ENCODE assay signal across 16 cellular contexts in genomic region chr3:121692010-121692699, GRCh38. TPM values are rescaled to one million over a fixed set of nuclear protein-coding genes. Genes with fewer than 3 reads are reported as not detected.
DNase-seq lines count a peak whose midpoint lies in the region; ATAC-seq and TF ChIP-seq lines count a peak whose summit lies in the region.
"Had no signal": no experiment of that assay in that cellular context is flagged by ENCODE, and none has a peak within 500 bp of the region (broad histone marks: within the 10 kb centered on the region; RNA-seq: fewer than 3 reads in every experiment).

No MANE protein-coding gene starts in this region.

- H3K4me3 ChIP-seq in neutrophil (ENCODE audit: low read depth in 1 of 2, low read length in 1 of 2) (no peak overlapping the region), Karpas-422 (ENCODE audit: low read length) (no peak overlapping the region), GM23248 (no peak overlapping the region)
- H3K4me3 ChIP-seq: GM23338 had no signal

- H2AFZ ChIP-seq in Karpas-422 (ENCODE audit: low read length): no peak overlapping the region
- H2AFZ ChIP-seq in GM23248: no peak overlapping the region
- H2AFZ ChIP-seq: GM23338 had no signal

- no TSS peak for BruUV-seq in Calu3 (replicated peaks; lab: Mats Ljungman, UMichigan)

- no peak for DNase-seq in activated CD8-positive, alpha-beta memory T cell treated with anti-CD3 and anti-CD28 coated beads, Interleukin-2, amount 10 ng/mL, durations not matched to agents 7 days and 5 days
- DNase-seq in activated CD8-positive, alpha-beta memory T cell treated with anti-CD3 and anti-CD28 coated beads for 24 hours: no peak
- DNase-seq in Calu3 (no peak), Karpas-422 (no peak), GM23248 (no peak)
- no peak for DNase-seq in activated T-helper 1 cell treated with anti-CD3 and anti-CD28 coated beads, Interleukin-12 subunit alpha, Interleukin-12 subunit beta, Interleukin-2, Interleukin-4 antibody, amounts not matched to agents 30 ng/mL and 10 ng/mL and 1 ng/mL, durations not matched to agents 14 hours and 24 hours and 36 hours (ENCODE audit: low spot score)
- DNase-seq: DMS79, NCI-H1048, NCI-H146, NCI-H2107, NCI-H345, NCI-H69, PC-3 had no signal

- H3K27ac ChIP-seq in neutrophil (peak overlapping the region; percentile 43), Karpas-422 (ENCODE audit: low read length) (no peak overlapping the region), GM23248 (no peak overlapping the region)

- CTCF ChIA-PET in activated CD8-positive, alpha-beta memory T cell treated with anti-CD3 and anti-CD28 coated beads, Interleukin-2, amount 10 ng/mL, durations not matched to agents 7 days and 5 days (lab: Charles Lee): interaction anchor here (1.5 to 1.7 kb wide), 2 partner anchors 13 to 31 kb away, joined by 3 to 6 read pairs; partner anchors contain the start of gene HCLS1
- CTCF ChIA-PET in Calu3 (lab: Charles Lee): no interaction called here

- H3K9ac ChIP-seq in Karpas-422 (ENCODE audit: low read length): no peak overlapping the region
- no peak overlapping the region for H3K9ac ChIP-seq in GM23248

- no peak overlapping the region for H3K4me3 Mint-ChIP-seq in activated CD8-positive, alpha-beta memory T cell treated with anti-CD3 and anti-CD28 coated beads, Interleukin-2, amount 10 ng/mL, durations not matched to agents 7 days and 5 days
- no peak overlapping the region for H3K4me3 Mint-ChIP-seq in Calu3 (ENCODE audit: low read depth, unreplicated experiment)
- H3K4me3 Mint-ChIP-seq in activated T-helper 1 cell treated with anti-CD3 and anti-CD28 coated beads, Interleukin-12 subunit alpha, Interleukin-12 subunit beta, Interleukin-2, Interleukin-4 antibody, amounts not matched to agents 30 ng/mL and 10 ng/mL and 1 ng/mL, durations not matched to agents 14 hours and 24 hours and 36 hours: no peak overlapping the region
- H3K4me3 Mint-ChIP-seq: GM23338 had no signal

- intact Hi-C loops in Calu3 (cut with micrococcal nuclease; ENCODE audit: unreplicated experiment): no loop called here
- intact Hi-C loops in activated T-helper 1 cell treated with anti-CD3 and anti-CD28 coated beads, Interleukin-12 subunit alpha, Interleukin-12 subunit beta, Interleukin-2, Interleukin-4 antibody, amounts not matched to agents 30 ng/mL and 10 ng/mL and 1 ng/mL, durations not matched to agents 14 hours and 24 hours and 36 hours (cut with micrococcal nuclease): loop anchor here (5.0 kb wide), 1 partner anchor 45 kb away; no protein-coding TSS in a partner anchor

- peaks cover 19% of the 10 kb centered on the region for H3K4me1 Mint-ChIP-seq in activated CD8-positive, alpha-beta memory T cell treated with anti-CD3 and anti-CD28 coated beads, Interleukin-2, amount 10 ng/mL, durations not matched to agents 7 days and 5 days
- no peaks in the 10 kb centered on the region for H3K4me1 Mint-ChIP-seq in Calu3 (ENCODE audit: low read depth, unreplicated experiment)
- H3K4me1 Mint-ChIP-seq in activated T-helper 1 cell treated with anti-CD3 and anti-CD28 coated beads, Interleukin-12 subunit alpha, Interleukin-12 subunit beta, Interleukin-2, Interleukin-4 antibody, amounts not matched to agents 30 ng/mL and 10 ng/mL and 1 ng/mL, durations not matched to agents 14 hours and 24 hours and 36 hours (ENCODE audit: low read depth): peaks cover 20% of the 10 kb centered on the region
- H3K4me1 Mint-ChIP-seq: GM23338 had no signal

- H3K9me3 ChIP-seq in neutrophil (no peaks in the 10 kb centered on the region), Karpas-422 (ENCODE audit: low read length) (no peaks in the 10 kb centered on the region), GM23248 (ENCODE audit: low read depth) (no peaks in the 10 kb centered on the region)

- in situ Hi-C loops in GM23248 (cut with MboI): no loop called here

- H3K4me2 ChIP-seq in Karpas-422 (ENCODE audit: low read depth, low read length, poor library complexity, severe bottlenecking): no peak overlapping the region
- no peak overlapping the region for H3K4me2 ChIP-seq in GM23248 (ENCODE audit: unreplicated experiment)
- H3K4me2 ChIP-seq: GM23338 had no signal

- H3K27me3 ChIP-seq in neutrophil: no peaks in the 10 kb centered on the region
- H3K27me3 ChIP-seq in Karpas-422 (ENCODE audit: low read length): no peaks in the 10 kb centered on the region
- H3K27me3 ChIP-seq in GM23248 (replicated peaks; ENCODE audit: insufficient read depth): no peaks in the 10 kb centered on the region

- no peaks in the 10 kb centered on the region for H3K79me2 ChIP-seq in Karpas-422 (ENCODE audit: low read length)
- 0 out of 2 replicates have a peak, but pooled peaks cover 2% of the 10 kb centered on the region for H3K79me2 ChIP-seq in GM23248 (ENCODE audit: insufficient read depth)

- H3F3A ChIP-seq in GM23248 (ENCODE audit: insufficient read depth): no peaks in the 10 kb centered on the region

- H3K9me3 Mint-ChIP-seq in activated CD8-positive, alpha-beta memory T cell treated with anti-CD3 and anti-CD28 coated beads, Interleukin-2, amount 10 ng/mL, durations not matched to agents 7 days and 5 days (ENCODE audit: low read depth): no peaks in the 10 kb centered on the region
- no peaks in the 10 kb centered on the region for H3K9me3 Mint-ChIP-seq in Calu3 (ENCODE audit: low read depth, unreplicated experiment)
- no peaks in the 10 kb centered on the region for H3K9me3 Mint-ChIP-seq in activated T-helper 1 cell treated with anti-CD3 and anti-CD28 coated beads, Interleukin-12 subunit alpha, Interleukin-12 subunit beta, Interleukin-2, Interleukin-4 antibody, amounts not matched to agents 30 ng/mL and 10 ng/mL and 1 ng/mL, durations not matched to agents 14 hours and 24 hours and 36 hours

- WGBS in GM23248 (ENCODE audit: low coverage in 1 of 2, low lambda C conversion rate in 2 of 2, missing lambda C conversion rate in 2 of 2), 2 experiments: 97 to 98% methylated on average over 2 of the region's 2 CpGs

- H3K36me3 Mint-ChIP-seq in activated CD8-positive, alpha-beta memory T cell treated with anti-CD3 and anti-CD28 coated beads, Interleukin-2, amount 10 ng/mL, durations not matched to agents 7 days and 5 days: peaks cover 38% of the 10 kb centered on the region
- peaks cover 11% of the 10 kb centered on the region for H3K36me3 Mint-ChIP-seq in Calu3 (ENCODE audit: insufficient read depth, unreplicated experiment)
- peaks cover 31% of the 10 kb centered on the region for H3K36me3 Mint-ChIP-seq in activated T-helper 1 cell treated with anti-CD3 and anti-CD28 coated beads, Interleukin-12 subunit alpha, Interleukin-12 subunit beta, Interleukin-2, Interleukin-4 antibody, amounts not matched to agents 30 ng/mL and 10 ng/mL and 1 ng/mL, durations not matched to agents 14 hours and 24 hours and 36 hours (ENCODE audit: low read depth)

- peak overlapping the region; percentile 90 for H3K27ac Mint-ChIP-seq in activated CD8-positive, alpha-beta memory T cell treated with anti-CD3 and anti-CD28 coated beads, Interleukin-2, amount 10 ng/mL, durations not matched to agents 7 days and 5 days
- H3K27ac Mint-ChIP-seq in Calu3 (ENCODE audit: unreplicated experiment): peak overlapping the region; percentile 22
- H3K27ac Mint-ChIP-seq in activated T-helper 1 cell treated with anti-CD3 and anti-CD28 coated beads, Interleukin-12 subunit alpha, Interleukin-12 subunit beta, Interleukin-2, Interleukin-4 antibody, amounts not matched to agents 30 ng/mL and 10 ng/mL and 1 ng/mL, durations not matched to agents 14 hours and 24 hours and 36 hours: peak overlapping the region; percentile 14
- H3K27ac Mint-ChIP-seq: GM23338 had no signal

- H3K9me2 ChIP-seq in Karpas-422 (replicated peaks; ENCODE audit: insufficient read depth, low read length) (no peaks in the 10 kb centered on the region), GM23248 (ENCODE audit: insufficient read depth) (peaks cover 6% of the 10 kb centered on the region)

- no peak for ATAC-seq in activated CD8-positive, alpha-beta memory T cell treated with anti-CD3 and anti-CD28 coated beads, Interleukin-2, amount 10 ng/mL, durations not matched to agents 7 days and 5 days
- ATAC-seq: GM23338, PC-3 had no signal

- TF ChIP-seq CTCF in Calu3 (IDR thresholded peaks at IDR 0.05; ENCODE audit: unreplicated experiment): no peak
- no peak for TF ChIP-seq CTCF in neutrophil (IDR thresholded peaks at IDR 0.05)

- H4K20me1 ChIP-seq in Karpas-422 (ENCODE audit: insufficient read depth, low read depth, low read length) (no peaks in the 10 kb centered on the region), GM23248 (ENCODE audit: insufficient read depth) (no peaks in the 10 kb centered on the region)

- H3K36me3 ChIP-seq in neutrophil (peaks cover 15% of the 10 kb centered on the region), Karpas-422 (ENCODE audit: insufficient read depth, low read length) (peaks cover 16% of the 10 kb centered on the region), GM23248 (ENCODE audit: low read depth) (peaks cover 73% of the 10 kb centered on the region)

- no peaks in the 10 kb centered on the region for H3K27me3 Mint-ChIP-seq in activated CD8-positive, alpha-beta memory T cell treated with anti-CD3 and anti-CD28 coated beads, Interleukin-2, amount 10 ng/mL, durations not matched to agents 7 days and 5 days
- no peaks in the 10 kb centered on the region for H3K27me3 Mint-ChIP-seq in Calu3 (ENCODE audit: unreplicated experiment)
- no peaks in the 10 kb centered on the region for H3K27me3 Mint-ChIP-seq in activated T-helper 1 cell treated with anti-CD3 and anti-CD28 coated beads, Interleukin-12 subunit alpha, Interleukin-12 subunit beta, Interleukin-2, Interleukin-4 antibody, amounts not matched to agents 30 ng/mL and 10 ng/mL and 1 ng/mL, durations not matched to agents 14 hours and 24 hours and 36 hours (ENCODE audit: insufficient read depth)

- H3K4me1 ChIP-seq in neutrophil (ENCODE audit: control insufficient read depth in 1 of 2, insufficient read depth in 1 of 2, low read depth in 1 of 2, low read length in 1 of 2) (no peaks in the 10 kb centered on the region), Karpas-422 (ENCODE audit: low read length) (peaks cover 13% of the 10 kb centered on the region), GM23248 (ENCODE audit: insufficient read depth) (no peaks in the 10 kb centered on the region)

RNA-seq across cellular contexts. Expression of gene HCLS1, which starts 31.5 kb away (rescaled TPM):
- total RNA-seq in activated CD8-positive, alpha-beta memory T cell treated with anti-CD3 and anti-CD28 coated beads, Interleukin-2, amount 10 ng/mL, durations not matched to agents 7 days and 5 days: 100 to 1,000 TPM; 305 to 312 TPM
- total RNA-seq in Calu3 (2022): 1.2 and 2.5 TPM in 2 replicates
- total RNA-seq in activated T-helper 1 cell treated with anti-CD3 and anti-CD28 coated beads, Interleukin-12 subunit alpha, Interleukin-12 subunit beta, Interleukin-2, Interleukin-4 antibody, amounts not matched to agents 30 ng/mL and 10 ng/mL and 1 ng/mL, durations not matched to agents 14 hours and 24 hours and 36 hours: 234 and 235 TPM in 2 replicates
- total RNA-seq in Karpas-422 (2014; rRNA removed; shearing (Covaris generic); ENCODE audit: low replicate concordance): 203 and 339 TPM in 2 replicates
- 28.6 and 29.8 TPM in 2 replicates for total RNA-seq in GM23248 (2014; rRNA removed; shearing (Covaris generic))
- polyA plus RNA-seq in GM23248 (2016; fragmentation: Nextera tagmentation; extraction: Ambion mirVana): 39.0 and 39.2 TPM in 2 replicates
- total RNA-seq: G401 had no signal

RNA-seq across cellular contexts. Expression of gene GOLGB1, which starts 57.4 kb away (rescaled TPM):
- total RNA-seq in activated CD8-positive, alpha-beta memory T cell treated with anti-CD3 and anti-CD28 coated beads, Interleukin-2, amount 10 ng/mL, durations not matched to agents 7 days and 5 days: 10 to 100 TPM; 30.6 to 31.2 TPM
- total RNA-seq in Calu3 (2022): 42.4 and 42.8 TPM in 2 replicates
- total RNA-seq in activated T-helper 1 cell treated with anti-CD3 and anti-CD28 coated beads, Interleukin-12 subunit alpha, Interleukin-12 subunit beta, Interleukin-2, Interleukin-4 antibody, amounts not matched to agents 30 ng/mL and 10 ng/mL and 1 ng/mL, durations not matched to agents 14 hours and 24 hours and 36 hours: 23.2 and 23.6 TPM in 2 replicates
- 26.5 and 32.5 TPM in 2 replicates for total RNA-seq in Karpas-422 (2014; rRNA removed; shearing (Covaris generic); ENCODE audit: low replicate concordance)
- total RNA-seq in GM23248 (2014; rRNA removed; shearing (Covaris generic)): 31.9 and 32.6 TPM in 2 replicates
- 48.3 and 54.3 TPM in 2 replicates for polyA plus RNA-seq in GM23248 (2016; fragmentation: Nextera tagmentation; extraction: Ambion mirVana)

Comparison
In these comparisons a context has a peak if more than half of its experiments do, and no peak if none do; other contexts are left out.
1. H3K27ac Mint-ChIP-seq: peak in every context shown above with its lines; median percentile 90 in activated CD8-positive, alpha-beta memory T cell treated with anti-CD3 and anti-CD28 coated beads, Interleukin-2, amount 10 ng/mL, durations not matched to agents 7 days and 5 days; 22 in Calu3; 14 in activated T-helper 1 cell treated with anti-CD3 and anti-CD28 coated beads, Interleukin-12 subunit alpha, Interleukin-12 subunit beta, Interleukin-2, Interleukin-4 antibody, amounts not matched to agents 30 ng/mL and 10 ng/mL and 1 ng/mL, durations not matched to agents 14 hours and 24 hours and 36 hours.